In genomic region chr12:30996752-30997151, GRCh38 we compare ENCODE assay signal across 1 cellular context.
TF ChIP-seq lines count a peak whose summit lies in the region.

No MANE protein-coding gene starts in this region.

TF ChIP-seq in H1, 55 proteins besides CTCF, POLR2A, EP300 and RAD21:
- TF ChIP-seq TEAD4 (IDR thresholded peaks at IDR 0.05; ENCODE audit: low read depth, low read length) (no peak), CHD2 (IDR thresholded peaks at IDR 0.05; ENCODE audit: low read length) (no peak), CEBPB (IDR thresholded peaks at IDR 0.05; ENCODE audit: low read depth, low read length) (no peak), SAP30 (IDR thresholded peaks at IDR 0.05; ENCODE audit: insufficient read depth, insufficient replicate concordance, low read length) (no peak), NRF1 (IDR thresholded peaks at IDR 0.05; ENCODE audit: low read depth, low read length) (no peak), TAF7 (optimal IDR thresholded peaks at IDR 0.05; ENCODE audit: borderline replicate concordance, low read depth, low read length) (no peak), RNF2 (IDR thresholded peaks at IDR 0.05; ENCODE audit: borderline replicate concordance, low read depth, low read length, missing control alignments, poor library complexity, severe bottlenecking) (no peak), SIN3A (conservative IDR thresholded peaks at IDR 0.05 in 1 of 2, IDR thresholded peaks at IDR 0.05 in 1 of 2; ENCODE audit: low read depth in 1 of 2, low read length in 2 of 2) (no peak), TBP (IDR thresholded peaks at IDR 0.05; ENCODE audit: low read depth, low read length) (no peak), CBX8 (IDR thresholded peaks at IDR 0.05; ENCODE audit: borderline replicate concordance, low read depth, low read length) (no peak), USF2 (IDR thresholded peaks at IDR 0.05; ENCODE audit: low read length) (no peak), YY1 (IDR thresholded peaks at IDR 0.05; ENCODE audit: low read depth, low read length) (no peak), HDAC6 (IDR thresholded peaks at IDR 0.05; ENCODE audit: low read depth, low read length) (no peak), RBBP5 (IDR thresholded peaks at IDR 0.05; ENCODE audit: borderline replicate concordance, low read depth, low read length) (no peak), SP1 (IDR thresholded peaks at IDR 0.05; ENCODE audit: low read depth, low read length) (no peak), SP2 (IDR thresholded peaks at IDR 0.05; ENCODE audit: low read length) (no peak), HDAC2 (IDR thresholded peaks at IDR 0.05; ENCODE audit: borderline replicate concordance in 1 of 2, low read depth in 2 of 2, low read length in 2 of 2) (no peak)
